In genomic region chr10:45008524-45009161, GRCh38 we compare ENCODE assay signal across 8 cellular contexts. TPM values are rescaled to one million over a fixed set of nuclear protein-coding genes. Genes with fewer than 3 reads are reported as not detected.
DNase-seq lines count a peak whose midpoint lies in the region; ATAC-seq and TF ChIP-seq lines count a peak whose summit lies in the region.

No MANE protein-coding gene starts in this region.

- H2AK5ac ChIP-seq in mesenchymal stem cell (ENCODE audit: low read length, severe bottlenecking), result no peak overlapping the region

- peaks cover 18% of the 10 kb centered on the region for H3K36me3 Mint-ChIP-seq in effector memory CD8-positive, alpha-beta T cell (ENCODE audit: insufficient read depth)

- WGBS in mesenchymal stem cell, result 11% methylated on average over 7 of the region's 8 CpGs

- peak; percentile 81 for ATAC-seq in HG02623 (IDR thresholded peaks at IDR 0.05; ENCODE audit: unreplicated experiment)
- ATAC-seq in effector memory CD8-positive, alpha-beta T cell (replicated peaks), result peak; percentile 80

- H3K4me2 ChIP-seq in mesenchymal stem cell (ENCODE audit: low read length, poor library complexity, severe bottlenecking), result no peak overlapping the region

- H3K4me1 ChIP-seq in mesenchymal stem cell (ENCODE audit: control insufficient read depth, insufficient read depth, low read depth, low read length), result no peaks in the 10 kb centered on the region

- peak; percentile 59 for TF ChIP-seq CTCF in AG04449 (IDR thresholded peaks at IDR 0.05; ENCODE audit: insufficient read depth, low read length, missing control alignments)
- peak; percentile 77 for TF ChIP-seq CTCF in GM12872 (IDR thresholded peaks at IDR 0.05; ENCODE audit: insufficient read depth, low read depth, low read length)

- H2BK5ac ChIP-seq in mesenchymal stem cell (ENCODE audit: low read depth, low read length, poor library complexity, severe bottlenecking), result no peak overlapping the region

- CTCF ChIA-PET in AG04449 (lab: Yijun Ruan, JAX), result interaction anchor here (0.7 to 9.5 kb wide), 6 partner anchors 10 to 81 kb away, joined by 3 to 95 read pairs (median 4); no protein-coding TSS in a partner anchor

- H3K4me3 ChIP-seq in AG04449 (ENCODE audit: low read depth, low read length) (no peak overlapping the region), mesenchymal stem cell (ENCODE audit: insufficient read depth in 1 of 2, low read depth in 1 of 2, low read length in 2 of 2) (no peak overlapping the region)

- peaks cover 3 to 6% of the 10 kb centered on the region in 2 donors for H3K4me1 Mint-ChIP-seq in effector memory CD8-positive, alpha-beta T cell (ENCODE audit: low read depth in 2 of 2)

- no peak overlapping the region for H3K23ac ChIP-seq in mesenchymal stem cell (ENCODE audit: low read length in 2 of 2)

- H3K14ac ChIP-seq in mesenchymal stem cell (ENCODE audit: low read length in 2 of 2), result no peak overlapping the region

- no peak overlapping the region for H3K27ac Mint-ChIP-seq in effector memory CD8-positive, alpha-beta T cell

- peak overlapping the region; percentile 30 for H3K9ac ChIP-seq in mesenchymal stem cell (ENCODE audit: low read length)

- H2BK120ac ChIP-seq in mesenchymal stem cell (ENCODE audit: low read depth, low read length), result no peak overlapping the region

- H3K27me3 Mint-ChIP-seq in effector memory CD8-positive, alpha-beta T cell, result peaks cover 7% of the 10 kb centered on the region in 2 donors

- H4K91ac ChIP-seq in mesenchymal stem cell (ENCODE audit: low read length), result no peak overlapping the region

- no peak overlapping the region for H2AFZ ChIP-seq in mesenchymal stem cell (ENCODE audit: low read depth, low read length)

- H3K27ac ChIP-seq in mesenchymal stem cell (ENCODE audit: low read length, poor library complexity, severe bottlenecking), result no peak overlapping the region

- no peaks in the 10 kb centered on the region for H3K9me3 Mint-ChIP-seq in effector memory CD8-positive, alpha-beta T cell

- peak; percentile 64 for DNase-seq in AG04449 (ENCODE audit: low read depth, low spot score)
- DNase-seq in NAMALWA (ENCODE audit: low spot score), result peak; percentile 93
- peak; percentile 28 for DNase-seq in SHP77 treated with DMSO at 0.1 percent for 48 hours (lab: John Stamatoyannopoulos, UW)
- peak; percentile 29 to 40 (median 37) for DNase-seq in effector memory CD8-positive, alpha-beta T cell
- DNase-seq in mesenchymal stem cell, result peak; percentile 94
- no peak for DNase-seq in stimulated activated naive CD4-positive, alpha-beta T cell treated with Interleukin-2 at 50 U/mL for 16 hours (lab: John Stamatoyannopoulos, UW)

- no peak overlapping the region for H2BK15ac ChIP-seq in mesenchymal stem cell (ENCODE audit: low read depth, poor library complexity, severe bottlenecking)

- H3K79me1 ChIP-seq in mesenchymal stem cell (replicated peaks; ENCODE audit: low read length, poor library complexity, severe bottlenecking), result peaks cover under 1% of the 10 kb centered on the region

- POLR2A ChIA-PET in AG04449 (lab: Yijun Ruan, JAX), result no interaction called here

- H3K36me3 ChIP-seq in mesenchymal stem cell (ENCODE audit: control insufficient read depth in 1 of 2, insufficient read depth in 2 of 2, low read depth in 1 of 2, low read length in 2 of 2), result peaks cover 1 to 19% of the 10 kb centered on the region in 2 experiments

- no peak overlapping the region for H3K18ac ChIP-seq in mesenchymal stem cell (ENCODE audit: low read depth in 1 of 2, low read length in 2 of 2)

- H3K4ac ChIP-seq in mesenchymal stem cell (ENCODE audit: low read depth in 1 of 2, low read length in 2 of 2), result no peak overlapping the region

- H3K9me3 ChIP-seq in mesenchymal stem cell (ENCODE audit: control insufficient read depth, low read length), result peaks cover 5% of the 10 kb centered on the region

- H4K8ac ChIP-seq in mesenchymal stem cell (ENCODE audit: low read length), result no peak overlapping the region

- no peak overlapping the region for H2BK12ac ChIP-seq in mesenchymal stem cell (ENCODE audit: low read length in 2 of 2)

- no peak overlapping the region for H3K4me3 Mint-ChIP-seq in effector memory CD8-positive, alpha-beta T cell

- H3K27me3 ChIP-seq in mesenchymal stem cell (ENCODE audit: control insufficient read depth in 1 of 2, insufficient read depth in 1 of 2, low read length in 2 of 2), result no peaks in the 10 kb centered on the region

RNA-seq across cellular contexts. Expression of gene ZNF22, which starts 7.9 kb away (rescaled TPM):
- 13.5 TPM for polyA plus RNA-seq in mesenchymal stem cell (2013, experiment 1 of 2)
- 14.1 TPM for polyA plus RNA-seq in mesenchymal stem cell (2013, experiment 2 of 2)

RNA-seq across cellular contexts. Expression of gene DEPP1, which starts 30.0 kb away (rescaled TPM):
- 10.5 TPM for polyA plus RNA-seq in mesenchymal stem cell (2013, experiment 1 of 2)
- 10.5 TPM for polyA plus RNA-seq in mesenchymal stem cell (2013, experiment 2 of 2)

RNA-seq across cellular contexts. Expression of gene RASSF4, which starts 49.0 kb away (rescaled TPM):
- 30.8 TPM for polyA plus RNA-seq in mesenchymal stem cell (2013, experiment 1 of 2)
- 30.3 TPM for polyA plus RNA-seq in mesenchymal stem cell (2013, experiment 2 of 2)
